17 cellular contexts compared by ENCODE assay signal in genomic region chr18:23317975-23318675, GRCh38.
DNase-seq lines count a peak whose midpoint lies in the region; FAIRE-seq and TF ChIP-seq lines count a peak whose summit lies in the region.
"Had no signal": no experiment of that assay in that cellular context is flagged by ENCODE, and none has a peak within 500 bp of the region (broad histone marks: within the 10 kb centered on the region; RNA-seq: fewer than 3 reads in every experiment).

No MANE protein-coding gene starts in this region.

- no peak overlapping the region for H3K27ac Mint-ChIP-seq in nephron progenitor cell

- intact Hi-C loops in stomach (cut with DNase I; ENCODE audit: low total_unique reads) = no loop called here

- no peak for TF ChIP-seq CTCF in SK-N-SH (IDR thresholded peaks at IDR 0.05)
- TF ChIP-seq CTCF in epithelial cell of esophagus (IDR thresholded peaks at IDR 0.05; ENCODE audit: insufficient read depth, low read depth, low read length, missing control alignments) = no peak
- TF ChIP-seq CTCF in stomach (IDR thresholded peaks at IDR 0.05) = no peak
- no peak for TF ChIP-seq CTCF in nephron progenitor cell (IDR thresholded peaks at IDR 0.05)

- TF ChIP-seq POLR2A in H54 (IDR thresholded peaks at IDR 0.05; ENCODE audit: low read depth, low read length) (no peak), stomach (IDR thresholded peaks at IDR 0.05) (no peak)

- no peak overlapping the region for H3K4me3 Mint-ChIP-seq in nephron progenitor cell

- no peak overlapping the region for H3K4me3 ChIP-seq in SK-N-SH (ENCODE audit: low read depth in 2 of 2, low read length in 1 of 2)
- H3K4me3 ChIP-seq in epithelial cell of esophagus (ENCODE audit: low read length) = no peak overlapping the region
- no peak overlapping the region for H3K4me3 ChIP-seq in stomach
- H3K4me3 ChIP-seq: lower lobe of right lung, thoracic aorta had no signal

- H3K4me1 ChIP-seq in SK-N-SH (ENCODE audit: control insufficient read depth in 1 of 2, insufficient read depth in 2 of 2, low read depth in 1 of 2, low read length in 1 of 2) (0 out of 4 replicates have a peak, but pooled peaks cover 0 to 2% of the 10 kb centered on the region in 2 experiments), stomach (no peaks in the 10 kb centered on the region)
- H3K4me1 ChIP-seq: lower lobe of right lung had no signal

- H3K9me3 Mint-ChIP-seq in nephron progenitor cell = peaks cover 8% of the 10 kb centered on the region

- peak overlapping the region; percentile 5; the same call in 1 of the 2 replicates for H3K4me2 ChIP-seq in SK-N-SH

- H3K36me3 ChIP-seq in SK-N-SH (replicated peaks in 1 of 2; ENCODE audit: control insufficient read depth in 1 of 2, insufficient read depth in 2 of 2, low read length in 1 of 2) = no peaks in the 10 kb centered on the region
- H3K36me3 ChIP-seq in stomach = no peaks in the 10 kb centered on the region
- H3K36me3 ChIP-seq: lower lobe of right lung, thoracic aorta had no signal

- DNase-seq in H54 (ENCODE audit: insufficient read length, low spot score) (no peak), SK-N-SH (no peak), epithelial cell of esophagus (ENCODE audit: low read depth) (peak; percentile 50), renal cortical epithelial cell (ENCODE audit: low read depth) (peak; percentile 59), stomach (no peak), ecto neural progenitor cell (ENCODE audit: low spot score) (no peak), NCI-H774 (lab: John Stamatoyannopoulos, UW) (no peak), nephron progenitor cell (no peak)
- DNase-seq: activated CD4-positive, CD25-positive, alpha-beta regulatory T cell; aorta; KG1; lower lobe of right lung; NCI-H187; nucleus accumbens; small intestine had no signal

- H4K20me1 ChIP-seq in SK-N-SH (ENCODE audit: insufficient read depth) = no peaks in the 10 kb centered on the region

- no peak overlapping the region for H2AFZ ChIP-seq in SK-N-SH (ENCODE audit: low read depth)

- H3K9me3 ChIP-seq in SK-N-SH (no peaks in the 10 kb centered on the region), stomach (no peaks in the 10 kb centered on the region)
- H3K9me3 ChIP-seq: lower lobe of right lung, thoracic aorta had no signal

- CTCF ChIA-PET in SK-N-SH (lab: Yijun Ruan, JAX) = no interaction called here

- peaks cover 13% of the 10 kb centered on the region for H3F3A ChIP-seq in SK-N-SH (replicated peaks; ENCODE audit: insufficient read depth)

- no peak for TF ChIP-seq RAD21 in SK-N-SH (IDR thresholded peaks at IDR 0.05; ENCODE audit: low read length)

- peak; percentile 66 for FAIRE-seq in H54 (lab: Jason Lieb, UNC)
- FAIRE-seq: endometrium, small intestine had no signal

- no peak overlapping the region for H3K9ac ChIP-seq in SK-N-SH

- H3K27ac ChIP-seq in SK-N-SH (ENCODE audit: low read depth in 2 of 2, low read length in 1 of 2) = peak overlapping the region in 1 of 2 experiments; percentile 38; a peak in 2 of 4 replicates
- H3K27ac ChIP-seq in stomach = no peak overlapping the region
- H3K27ac ChIP-seq: lower lobe of right lung, thoracic aorta had no signal

- TF ChIP-seq EP300 in SK-N-SH (IDR thresholded peaks at IDR 0.05; ENCODE audit: borderline replicate concordance in 1 of 2, low read depth in 1 of 2, low read length in 1 of 2) (no peak), stomach (IDR thresholded peaks at IDR 0.05) (no peak)

- peaks cover 15% of the 10 kb centered on the region for H3K4me1 Mint-ChIP-seq in nephron progenitor cell

- H3K27me3 ChIP-seq in SK-N-SH (ENCODE audit: insufficient read depth) (no peaks in the 10 kb centered on the region), stomach (no peaks in the 10 kb centered on the region)

- POLR2A ChIA-PET in SK-N-SH (lab: Yijun Ruan, JAX) = no interaction called here

- H3K27me3 Mint-ChIP-seq in nephron progenitor cell (ENCODE audit: low read depth, poor library complexity) = peaks cover 4% of the 10 kb centered on the region

- H3K36me3 Mint-ChIP-seq in nephron progenitor cell (ENCODE audit: low read depth) = peaks cover 20% of the 10 kb centered on the region

- WGBS in SK-N-SH (ENCODE audit: low lambda C conversion rate) = 71% methylated on average over 5 of the region's 5 CpGs
- 83 to 92% (median 88%) methylated on average over 5 of the region's 5 CpGs for WGBS in stomach, 5 donors

- no peaks in the 10 kb centered on the region for H3K79me2 ChIP-seq in SK-N-SH (ENCODE audit: insufficient read depth)

- no peaks in the 10 kb centered on the region for H3K9me2 ChIP-seq in SK-N-SH

TF ChIP-seq in SK-N-SH, 30 proteins besides CTCF, POLR2A, EP300 and RAD21 (continues in another document):
- TF ChIP-seq CHD2 (IDR thresholded peaks at IDR 0.05; ENCODE audit: low read length, partially characterized antibody) = no peak
- TF ChIP-seq ELF1 (IDR thresholded peaks at IDR 0.05) = no peak
- TF ChIP-seq YY1 (IDR thresholded peaks at IDR 0.05; ENCODE audit: low read depth) = no peak
- no peak for TF ChIP-seq ZBTB33 (IDR thresholded peaks at IDR 0.05; ENCODE audit: borderline replicate concordance, low read depth)
- TF ChIP-seq TAF1 (IDR thresholded peaks at IDR 0.05; ENCODE audit: borderline replicate concordance, low read depth, low read length) = no peak
- no peak for TF ChIP-seq SMC3 (IDR thresholded peaks at IDR 0.05; ENCODE audit: low read depth, low read length)
- TF ChIP-seq TEAD4 (IDR thresholded peaks at IDR 0.05; ENCODE audit: borderline replicate concordance, insufficient read depth) = no peak
- TF ChIP-seq USF2 (IDR thresholded peaks at IDR 0.05; ENCODE audit: borderline replicate concordance, low read depth, low read length) = no peak
- TF ChIP-seq FOSL2 (IDR thresholded peaks at IDR 0.05; ENCODE audit: borderline replicate concordance, low read depth) = peak; percentile 25; the same call in 1 of the 2 replicates
- TF ChIP-seq NFIC (IDR thresholded peaks at IDR 0.05; ENCODE audit: borderline replicate concordance) = no peak
- TF ChIP-seq PBX3 (IDR thresholded peaks at IDR 0.05) = peak; percentile 20; the same call in 1 of the 2 replicates
- TF ChIP-seq RXRA (IDR thresholded peaks at IDR 0.05; ENCODE audit: borderline replicate concordance, low read depth) = no peak
- no peak for TF ChIP-seq FOXJ3 (CRISPR knock-in tag; IDR thresholded peaks at IDR 0.05)
- TF ChIP-seq USF1 (IDR thresholded peaks at IDR 0.05; ENCODE audit: borderline replicate concordance, low read depth) = no peak
- TF ChIP-seq JUND (IDR thresholded peaks at IDR 0.05) = 0 out of 2 replicates have a peak, but pooled peaks have one; percentile 32
- no peak for TF ChIP-seq RFX5 (IDR thresholded peaks at IDR 0.05; ENCODE audit: low read length)
- TF ChIP-seq TCF12 (IDR thresholded peaks at IDR 0.05) = peak; percentile 61
- TF ChIP-seq RCOR1 (IDR thresholded peaks at IDR 0.05; ENCODE audit: low read length) = no peak
- TF ChIP-seq IRF3 (IDR thresholded peaks at IDR 0.05; ENCODE audit: low read depth, low read length) = no peak
- no peak for TF ChIP-seq POLR2AphosphoS5 (IDR thresholded peaks at IDR 0.05; ENCODE audit: low read depth, low read length)
- no peak for TF ChIP-seq SIN3A (IDR thresholded peaks at IDR 0.05; ENCODE audit: borderline replicate concordance, low read depth, low read length)

Comparison
In these comparisons a context has a peak if more than half of its experiments do, and no peak if none do; other contexts are left out.
1. DNase-seq: peak in epithelial cell of esophagus (single experiment) and renal cortical epithelial cell (single experiment); none in H54 (single experiment), SK-N-SH (single experiment), stomach (single experiment), ecto neural progenitor cell (single experiment), NCI-H774 (single experiment) and nephron progenitor cell (single experiment).